1 cellular context compared by ENCODE assay signal in genomic region chr10:6123467-6124042, GRCh38.
TF ChIP-seq lines count a peak whose summit lies in the region.

No MANE protein-coding gene starts in this region.

TF ChIP-seq in IMR-90, 13 proteins besides CTCF, POLR2A, EP300 and RAD21 (continued from another document):
- no peak for TF ChIP-seq FOS (IDR thresholded peaks at IDR 0.05; ENCODE audit: low read depth, low read length)
- TF ChIP-seq RFX5 (IDR thresholded peaks at IDR 0.05; ENCODE audit: low read depth, low read length): no peak
- no peak for TF ChIP-seq RCOR1 (IDR thresholded peaks at IDR 0.05; ENCODE audit: insufficient replicate concordance, low read length)
- no peak for TF ChIP-seq NFE2L2 (IDR thresholded peaks at IDR 0.05; ENCODE audit: low read depth, low read length)
- TF ChIP-seq CEBPB (IDR thresholded peaks at IDR 0.05; ENCODE audit: low read depth, low read length): no peak
TF ChIP-seq in IMR-90: peak in this region for 0.
